In the genomic region with DNA sequence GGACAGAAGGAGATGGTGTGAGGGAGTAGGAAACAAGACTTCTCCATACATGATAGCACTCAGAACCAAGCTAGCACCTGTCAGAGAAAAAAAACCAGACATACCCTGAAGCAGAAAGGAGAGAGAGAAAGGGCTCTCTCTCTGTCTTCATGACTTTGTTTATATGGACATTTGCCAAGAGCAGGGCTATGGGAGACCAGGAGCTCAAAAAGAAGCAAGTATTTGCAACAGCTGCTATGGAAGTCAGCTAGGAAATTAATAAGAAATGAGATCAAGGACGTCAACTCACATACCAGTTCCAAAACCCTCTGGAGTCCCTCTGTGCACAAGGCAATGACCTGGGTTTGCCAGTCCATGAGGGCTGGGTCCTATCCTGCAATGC, we compare ENCODE assay signal across 1 cellular context.
TF ChIP-seq lines count a peak whose summit lies in the region.

No MANE protein-coding gene starts in this region.

TF ChIP-seq in HCT116, 20 proteins besides CTCF, POLR2A, EP300 and RAD21 (continued from another document):
- TF ChIP-seq, protein P1, sequence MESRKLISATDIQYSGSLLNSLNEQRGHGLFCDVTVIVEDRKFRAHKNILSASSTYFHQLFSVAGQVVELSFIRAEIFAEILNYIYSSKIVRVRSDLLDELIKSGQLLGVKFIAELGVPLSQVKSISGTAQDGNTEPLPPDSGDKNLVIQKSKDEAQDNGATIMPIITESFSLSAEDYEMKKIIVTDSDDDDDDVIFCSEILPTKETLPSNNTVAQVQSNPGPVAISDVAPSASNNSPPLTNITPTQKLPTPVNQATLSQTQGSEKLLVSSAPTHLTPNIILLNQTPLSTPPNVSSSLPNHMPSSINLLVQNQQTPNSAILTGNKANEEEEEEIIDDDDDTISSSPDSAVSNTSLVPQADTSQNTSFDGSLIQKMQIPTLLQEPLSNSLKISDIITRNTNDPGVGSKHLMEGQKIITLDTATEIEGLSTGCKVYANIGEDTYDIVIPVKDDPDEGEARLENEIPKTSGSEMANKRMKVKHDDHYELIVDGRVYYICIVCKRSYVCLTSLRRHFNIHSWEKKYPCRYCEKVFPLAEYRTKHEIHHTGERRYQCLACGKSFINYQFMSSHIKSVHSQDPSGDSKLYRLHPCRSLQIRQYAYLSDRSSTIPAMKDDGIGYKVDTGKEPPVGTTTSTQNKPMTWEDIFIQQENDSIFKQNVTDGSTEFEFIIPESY (IDR thresholded peaks at IDR 0.05; ENCODE audit: extremely low read depth, insufficient replicate concordance, low read length) = no peak
- TF ChIP-seq EZH2 (IDR thresholded peaks at IDR 0.05) (no peak), POLR2AphosphoS5 (IDR thresholded peaks at IDR 0.05; ENCODE audit: low read depth, low read length) (no peak), CBX3 (IDR thresholded peaks at IDR 0.05; ENCODE audit: low read depth) (no peak), ELF1 (IDR thresholded peaks at IDR 0.05; ENCODE audit: borderline replicate concordance, low read depth) (no peak), SP1 (IDR thresholded peaks at IDR 0.05; ENCODE audit: low read depth) (no peak)
- TF ChIP-seq, protein P2, sequence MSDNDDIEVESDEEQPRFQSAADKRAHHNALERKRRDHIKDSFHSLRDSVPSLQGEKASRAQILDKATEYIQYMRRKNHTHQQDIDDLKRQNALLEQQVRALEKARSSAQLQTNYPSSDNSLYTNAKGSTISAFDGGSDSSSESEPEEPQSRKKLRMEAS (IDR thresholded peaks at IDR 0.05) = no peak
